ENCODE assay signal across 34 cellular contexts in the genomic region with DNA sequence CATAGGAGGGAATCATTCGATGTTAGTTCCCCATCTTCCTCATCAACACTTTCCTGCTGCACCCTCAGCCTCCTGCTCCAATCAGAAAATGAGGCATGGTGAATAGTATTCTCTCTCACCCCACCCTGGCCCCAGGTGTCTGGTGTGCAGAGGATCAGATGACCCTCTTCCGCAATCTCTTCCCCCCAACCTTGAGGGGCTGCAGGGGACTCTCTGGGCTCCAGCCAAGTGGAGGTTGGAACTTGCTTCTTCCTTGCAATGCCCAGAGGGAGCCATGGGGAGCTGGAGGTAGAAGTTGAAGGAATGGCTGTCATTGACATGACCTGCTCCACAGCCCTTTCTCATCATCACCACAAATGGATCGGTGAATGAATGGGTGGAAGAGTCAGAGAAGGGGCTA. TPM values are rescaled to one million over a fixed set of nuclear protein-coding genes. Genes with fewer than 3 reads are reported as not detected.
"Had no signal": no experiment of that assay in that cellular context is flagged by ENCODE, and none has a peak within 500 bp of the region (broad histone marks: within the 10 kb centered on the region; RNA-seq: fewer than 3 reads in every experiment).

No MANE protein-coding gene starts in this region.

- H3K4me1 ChIP-seq: breast epithelium had no signal

- H3K27ac ChIP-seq: adrenal gland, body of pancreas, brain microvascular endothelial cell, breast epithelium, VCaP had no signal

- ATAC-seq: activated CD8-positive, alpha-beta T cell treated with anti-CD3 and anti-CD28 coated beads for 36 hours; activated naive CD4-positive, alpha-beta T cell treated with anti-CD3 and anti-CD28 coated beads, Interleukin-2, amount 50 U/mL, for 72 hours; activated T-cell treated with anti-CD3 and anti-CD28 coated beads, Interleukin-2, amount 50 U/mL, for 4 hours; activated T-cell treated with anti-CD3 and anti-CD28 coated beads, Interleukin-2, amount 50 U/mL, for 72 hours; activated T-helper 17 cell treated with anti-CD3 and anti-CD28 coated beads, Interleukin-2, amount 50 U/mL, for 72 hours; body of pancreas had no signal

- H3K9me3 ChIP-seq: adrenal gland, body of pancreas, breast epithelium had no signal

- DNase-seq: activated B cell treated with CpG ODN at 0.5 μM for 24 hours; activated CD4-positive, alpha-beta memory T cell treated with anti-CD3 and anti-CD28 coated beads for 36 hours; activated CD4-positive, alpha-beta T cell treated with anti-CD3 and anti-CD28 coated beads for 4 hours; activated CD4-positive, alpha-beta T cell treated with anti-CD3 and anti-CD28 coated beads, Interleukin-2, amount 10 ng/mL, durations not matched to agents 24 days and 14 days; activated CD4-positive, alpha-beta T cell treated with anti-CD3 and anti-CD28 coated beads, Interleukin-2, amount 50 U/mL, for 1 hour; activated CD4-positive, alpha-beta T cell treated with anti-CD3 and anti-CD28 coated beads, Interleukin-2, amount 50 U/mL, for 4 hours; activated CD4-positive, CD25-positive, alpha-beta regulatory T cell treated with anti-CD3 and anti-CD28 coated beads, Interleukin-2, amount 50 U/mL, for 72 hours; activated CD8-positive, alpha-beta memory T cell treated with anti-CD3 and anti-CD28 coated beads, Interleukin-2, amount 50 U/mL, for 4 hours; activated CD8-positive, alpha-beta T cell treated with anti-CD3 and anti-CD28 coated beads for 36 hours; activated gamma-delta T cell treated with Interleukin-2 at 50 U/mL for 16 hours; activated naive CD4-positive, alpha-beta T cell; activated naive CD4-positive, alpha-beta T cell treated with anti-CD3 and anti-CD28 coated beads for 36 hours; activated naive CD4-positive, alpha-beta T cell treated with anti-CD3 and anti-CD28 coated beads, Interleukin-2, amount 50 U/mL, for 16 hours; activated naive CD8-positive, alpha-beta T cell treated with anti-CD3 and anti-CD28 coated beads for 36 hours; activated T-cell treated with anti-CD3 and anti-CD28 coated beads for 4 hours; activated T-cell treated with anti-CD3 and anti-CD28 coated beads, Interleukin-2, amount 50 U/mL, for 1 hour; activated T-cell treated with anti-CD3 and anti-CD28 coated beads, Interleukin-2, amount 50 U/mL, for 4 hours; activated T-cell treated with anti-CD3 and anti-CD28 coated beads, Interleukin-2, amount 50 U/mL, for 72 hours; adrenal gland; amniotic stem cell; body of pancreas; brain microvascular endothelial cell; caudate nucleus; cerebellar nuclear complex; SW 1271; T-helper 1 cell; T-helper 2 cell; T-helper 9 cell had no signal

- H3K27me3 ChIP-seq: body of pancreas, brain microvascular endothelial cell had no signal

- H3K4me3 ChIP-seq: adrenal gland, body of pancreas, breast epithelium had no signal

- H3K36me3 ChIP-seq: adrenal gland, brain microvascular endothelial cell, breast epithelium had no signal

RNA-seq across cellular contexts. Expression of gene ESRRB, which starts 20.2 kb away (rescaled TPM):
- total RNA-seq: activated CD8-positive, alpha-beta memory T cell treated with anti-CD3 and anti-CD28 coated beads for 36 hours; activated naive CD4-positive, alpha-beta T cell treated with anti-CD3 and anti-CD28 coated beads for 36 hours; activated naive CD8-positive, alpha-beta T cell treated with anti-CD3 and anti-CD28 coated beads for 36 hours; astrocyte; body of pancreas had no signal
